Comparison of ENCODE assay signal across 23 cellular contexts in genomic region chr12:52832451-52832850, GRCh38. TPM values are rescaled to one million over a fixed set of nuclear protein-coding genes. Genes with fewer than 3 reads are reported as not detected.
DNase-seq lines count a peak whose midpoint lies in the region; ATAC-seq and TF ChIP-seq lines count a peak whose summit lies in the region.
"Had no signal": no experiment of that assay in that cellular context is flagged by ENCODE, and none has a peak within 500 bp of the region (broad histone marks: within the 10 kb centered on the region; RNA-seq: fewer than 3 reads in every experiment).

No MANE protein-coding gene starts in this region.

- H3K27me3 Mint-ChIP-seq in Caco-2 (ENCODE audit: insufficient read depth, unreplicated experiment) (no peaks in the 10 kb centered on the region), mesothelial cell of epicardium (ENCODE audit: low read depth) (peaks cover 22% of the 10 kb centered on the region)
- H3K27me3 Mint-ChIP-seq: CD4-positive, alpha-beta T cell had no signal

- no peak overlapping the region for H2BK12ac ChIP-seq in trophoblast cell (ENCODE audit: low read length)

- no peak overlapping the region for H3K23ac ChIP-seq in trophoblast cell (ENCODE audit: low read length)

- ATAC-seq in stimulated activated effector memory CD8-positive, alpha-beta T cell treated with anti-CD3 and anti-CD28 coated beads, Interleukin-12 subunit alpha, Interleukin-12 subunit beta, amount 100 ng/mL, for 72 hours: no peak
- ATAC-seq: A549 had no signal

- H2BK120ac ChIP-seq in trophoblast cell (ENCODE audit: insufficient read depth, low read length, poor library complexity): no peak overlapping the region

- H3K27ac ChIP-seq in trophoblast cell (ENCODE audit: low read depth, low read length): no peak overlapping the region
- H3K27ac ChIP-seq: A549; BLaER1 treated with 17β-estradiol and CSF1 and Interleukin-3, amounts not matched to agents 10 nM and 100 nM had no signal

- WGBS in trophoblast cell (ENCODE audit: extremely low coverage, insufficient coverage, insufficient read length): no CpG with 5 or more reads among the region's 3 CpGs

- in situ Hi-C loops in HAP-1 (cut with MboI; ENCODE audit: low sequenced_read_pairs) (no loop called here), G401 (cut with HindIII; ENCODE audit: low sequenced_read_pairs) (no loop called here)

- no peak overlapping the region for H2AFZ ChIP-seq in trophoblast cell (ENCODE audit: insufficient read depth, low read length, poor library complexity)

- H3K4me1 Mint-ChIP-seq in Caco-2 (ENCODE audit: low read depth, unreplicated experiment) (peaks cover 20% of the 10 kb centered on the region), mesothelial cell of epicardium (peaks cover 6% of the 10 kb centered on the region)
- H3K4me1 Mint-ChIP-seq in stimulated activated effector memory CD8-positive, alpha-beta T cell treated with anti-CD3 and anti-CD28 coated beads, Interleukin-12 subunit alpha, Interleukin-12 subunit beta, amount 100 ng/mL, for 72 hours: peaks cover 35% of the 10 kb centered on the region

- H3K4me3 Mint-ChIP-seq in Caco-2 (ENCODE audit: unreplicated experiment): no peak overlapping the region
- no peak overlapping the region for H3K4me3 Mint-ChIP-seq in stimulated activated effector memory CD8-positive, alpha-beta T cell treated with anti-CD3 and anti-CD28 coated beads, Interleukin-12 subunit alpha, Interleukin-12 subunit beta, amount 100 ng/mL, for 72 hours
- H3K4me3 Mint-ChIP-seq in mesothelial cell of epicardium: no peak overlapping the region
- H3K4me3 Mint-ChIP-seq: CD14-positive monocyte; CD4-positive, alpha-beta T cell; CD8-positive, alpha-beta memory T cell had no signal

- no peak overlapping the region for H3K4ac ChIP-seq in trophoblast cell (ENCODE audit: low read depth, low read length)

- no peaks in the 10 kb centered on the region for H3K79me2 ChIP-seq in trophoblast cell (ENCODE audit: control insufficient read depth, insufficient read depth, low read length, poor library complexity)

- no peak overlapping the region for H3K18ac ChIP-seq in trophoblast cell (ENCODE audit: low read length)

- H3K36me3 Mint-ChIP-seq in Caco-2 (ENCODE audit: insufficient read depth, unreplicated experiment) (no peaks in the 10 kb centered on the region), mesothelial cell of epicardium (no peaks in the 10 kb centered on the region)
- peaks cover 6% of the 10 kb centered on the region for H3K36me3 Mint-ChIP-seq in stimulated activated effector memory CD8-positive, alpha-beta T cell treated with anti-CD3 and anti-CD28 coated beads, Interleukin-12 subunit alpha, Interleukin-12 subunit beta, amount 100 ng/mL, for 72 hours
- H3K36me3 Mint-ChIP-seq: CD14-positive monocyte; CD8-positive, alpha-beta memory T cell had no signal

- H3K9me3 ChIP-seq in Caco-2 (no peaks in the 10 kb centered on the region), adipocyte (ENCODE audit: control insufficient read depth, low read length) (no peaks in the 10 kb centered on the region), trophoblast cell (ENCODE audit: insufficient read depth, low read depth, low read length) (peaks cover 4% of the 10 kb centered on the region), HAP-1 (no peaks in the 10 kb centered on the region)
- H3K9me3 ChIP-seq: A549; BE2C; BLaER1 treated with 17β-estradiol and CSF1 and Interleukin-3, amounts not matched to agents 10 nM and 100 nM had no signal

- no peak overlapping the region for H3K4me3 ChIP-seq in Caco-2 (ENCODE audit: low read depth, low read length)
- no peak overlapping the region for H3K4me3 ChIP-seq in adipocyte (ENCODE audit: low read length)
- no peak overlapping the region for H3K4me3 ChIP-seq in trophoblast cell (ENCODE audit: low read depth, low read length)
- no peak overlapping the region for H3K4me3 ChIP-seq in HAP-1
- H3K4me3 ChIP-seq: A549; BLaER1 treated with 17β-estradiol and CSF1 and Interleukin-3, amounts not matched to agents 10 nM and 100 nM had no signal

- intact Hi-C loops in Caco-2 (cut with micrococcal nuclease; ENCODE audit: unreplicated experiment): no loop called here

- H3K9ac ChIP-seq in adipocyte (ENCODE audit: low read length) (peak overlapping the region; percentile 1), trophoblast cell (ENCODE audit: low read length) (no peak overlapping the region)
- H3K9ac ChIP-seq: BLaER1 treated with 17β-estradiol and CSF1 and Interleukin-3, amounts not matched to agents 10 nM and 100 nM had no signal

- H3K27ac Mint-ChIP-seq in Caco-2 (ENCODE audit: unreplicated experiment) (peak overlapping the region; percentile 54), mesothelial cell of epicardium (no peak overlapping the region)
- peak overlapping the region; percentile 91 for H3K27ac Mint-ChIP-seq in stimulated activated effector memory CD8-positive, alpha-beta T cell treated with anti-CD3 and anti-CD28 coated beads, Interleukin-12 subunit alpha, Interleukin-12 subunit beta, amount 100 ng/mL, for 72 hours
- H3K27ac Mint-ChIP-seq: CD14-positive monocyte; CD4-positive, alpha-beta T cell; CD8-positive, alpha-beta memory T cell had no signal

- no TSS peak for BruUV-seq in Caco-2 (replicated peaks; lab: Mats Ljungman, UMichigan)

- H3K4me1 ChIP-seq in Caco-2 (peaks cover 22% of the 10 kb centered on the region), adipocyte (ENCODE audit: control insufficient read depth, insufficient read depth, low read length) (peaks cover 61% of the 10 kb centered on the region), trophoblast cell (ENCODE audit: control insufficient read depth in 1 of 2, insufficient read depth in 2 of 2, low read length in 2 of 2) (peaks cover 3 to 4% of the 10 kb centered on the region in 2 experiments), HAP-1 (no peaks in the 10 kb centered on the region)
- H3K4me1 ChIP-seq: BE2C had no signal

- no peaks in the 10 kb centered on the region for H3K79me1 ChIP-seq in trophoblast cell (ENCODE audit: low read length)

- TF ChIP-seq CTCF in Caco-2 (IDR thresholded peaks at IDR 0.05; ENCODE audit: insufficient read depth in 1 of 2, low read depth in 1 of 2, low read length in 1 of 2, severe bottlenecking in 1 of 2, unreplicated experiment in 1 of 2) (no peak), mesothelial cell of epicardium (IDR thresholded peaks at IDR 0.05; ENCODE audit: unreplicated experiment) (no peak)

- H3K27me3 ChIP-seq in Caco-2 (replicated peaks; ENCODE audit: control insufficient read depth, insufficient read depth, low read length) (no peaks in the 10 kb centered on the region), adipocyte (replicated peaks; ENCODE audit: control insufficient read depth, insufficient read depth, low read length) (no peaks in the 10 kb centered on the region), trophoblast cell (ENCODE audit: insufficient read depth, low read length) (no peaks in the 10 kb centered on the region), HAP-1 (ENCODE audit: low read depth) (peaks cover 8% of the 10 kb centered on the region)
- H3K27me3 ChIP-seq: BLaER1 treated with 17β-estradiol and CSF1 and Interleukin-3, amounts not matched to agents 10 nM and 100 nM had no signal

- H2AK5ac ChIP-seq in trophoblast cell (ENCODE audit: low read length): no peak overlapping the region

- POLR2A ChIA-PET in Caco-2 (lab: Charles Lee): no interaction called here

- H3K4me2 ChIP-seq in trophoblast cell (ENCODE audit: low read length): no peak overlapping the region
- H3K4me2 ChIP-seq: A549 had no signal

- no peaks in the 10 kb centered on the region for H3K36me3 ChIP-seq in Caco-2 (ENCODE audit: control insufficient read depth, insufficient read depth, low read length)
- H3K36me3 ChIP-seq in adipocyte (ENCODE audit: control insufficient read depth, insufficient read depth, low read length, severe bottlenecking): no peaks in the 10 kb centered on the region
- no peaks in the 10 kb centered on the region for H3K36me3 ChIP-seq in trophoblast cell (ENCODE audit: control insufficient read depth in 1 of 2, insufficient read depth in 2 of 2, low read length in 2 of 2)
- no peaks in the 10 kb centered on the region for H3K36me3 ChIP-seq in HAP-1 (replicated peaks)
- H3K36me3 ChIP-seq: BE2C; BLaER1 treated with 17β-estradiol and CSF1 and Interleukin-3, amounts not matched to agents 10 nM and 100 nM had no signal

- no peak overlapping the region for H4K12ac ChIP-seq in trophoblast cell (ENCODE audit: low read depth, low read length)

- H3K14ac ChIP-seq in trophoblast cell (ENCODE audit: low read length): no peak overlapping the region

- CTCF ChIA-PET in Caco-2 (lab: Charles Lee): no interaction called here

- H4K8ac ChIP-seq in trophoblast cell (ENCODE audit: low read depth, low read length): no peak overlapping the region

- H2BK5ac ChIP-seq in trophoblast cell (ENCODE audit: low read depth, low read length, poor library complexity): no peak overlapping the region

- DNase-seq in Caco-2 (no peak), adipocyte (ENCODE audit: low read depth) (no peak), trophoblast cell (peak; percentile 25 to 58), mesothelial cell of epicardium (ENCODE audit: low spot score in 2 of 2, unreplicated experiment in 2 of 2) (no peak), HAP-1 (ENCODE audit: low spot score in 2 of 2) (no peak), NCI-H2029 (lab: John Stamatoyannopoulos, UW) (no peak), G401 (ENCODE audit: low spot score) (no peak)
- no peak for DNase-seq in stimulated activated effector memory CD8-positive, alpha-beta T cell treated with anti-CD3 and anti-CD28 coated beads, Interleukin-12 subunit alpha, Interleukin-12 subunit beta, amount 100 ng/mL, for 72 hours (ENCODE audit: low spot score in 2 of 2)
- DNase-seq: 8988T; ACHN; AML-193; BE2C; Calu3; CD4-positive, alpha-beta T cell; CD8-positive, alpha-beta memory T cell; DMS53; DMS79 treated with DMSO at 0.1 percent for 48 hours; GOT3; HCEC 1CT had no signal

- H3K9me3 Mint-ChIP-seq in Caco-2 (ENCODE audit: unreplicated experiment): no peaks in the 10 kb centered on the region
- H3K9me3 Mint-ChIP-seq in stimulated activated effector memory CD8-positive, alpha-beta T cell treated with anti-CD3 and anti-CD28 coated beads, Interleukin-12 subunit alpha, Interleukin-12 subunit beta, amount 100 ng/mL, for 72 hours: no peaks in the 10 kb centered on the region
- no peaks in the 10 kb centered on the region for H3K9me3 Mint-ChIP-seq in mesothelial cell of epicardium
- H3K9me3 Mint-ChIP-seq: CD14-positive monocyte; CD4-positive, alpha-beta T cell; CD8-positive, alpha-beta memory T cell had no signal

- no peak overlapping the region for H4K91ac ChIP-seq in trophoblast cell (ENCODE audit: low read depth, low read length)

RNA-seq across cellular contexts. Expression of gene KRT79, which starts 1.7 kb away (rescaled TPM):
- total RNA-seq in Caco-2 (2022) (not detected in 2 replicates), mesothelial cell of epicardium (not detected in 3 replicates)
- polyA plus RNA-seq in trophoblast cell (2013): not detected in 2 replicates
- total RNA-seq in G401 (2014; rRNA removed; shearing (Covaris generic)): not detected in 2 replicates
- total RNA-seq: Calu3; CD4-positive, alpha-beta T cell; CD8-positive, alpha-beta memory T cell had no signal
- polyA plus RNA-seq: CD14-positive monocyte; CD8-positive, alpha-beta memory T cell had no signal

RNA-seq across cellular contexts. Expression of gene KRT78, which starts 16.3 kb away (rescaled TPM):
- total RNA-seq in Caco-2 (2022) (not detected in 2 replicates), mesothelial cell of epicardium (not detected in 3 replicates)
- polyA plus RNA-seq in trophoblast cell (2013): 0.10 TPM in 1 of 2 replicates, not detected in the other
- 0.61 TPM in 1 of 2 replicates, not detected in the other for total RNA-seq in G401 (2014; rRNA removed; shearing (Covaris generic))
- total RNA-seq: CD4-positive, alpha-beta T cell; CD8-positive, alpha-beta memory T cell; Daoy had no signal
- polyA plus RNA-seq: CD14-positive monocyte; CD8-positive, alpha-beta memory T cell had no signal

RNA-seq across cellular contexts. Expression of gene KRT4, which starts 18.5 kb away (rescaled TPM):
- total RNA-seq in Caco-2 (2022) (3.4 and 5.2 TPM in 2 replicates), mesothelial cell of epicardium (1.00 to 1.4 TPM (median 1.3 TPM) in 3 replicates)
- not detected in 2 replicates for polyA plus RNA-seq in trophoblast cell (2013)
- not detected in 2 replicates for total RNA-seq in G401 (2014; rRNA removed; shearing (Covaris generic))
- total RNA-seq: Calu3; CD4-positive, alpha-beta T cell; CD8-positive, alpha-beta memory T cell; Daoy had no signal
- polyA plus RNA-seq: CD14-positive monocyte; CD8-positive, alpha-beta memory T cell had no signal

RNA-seq across cellular contexts. Expression of gene KRT3, which starts 36.5 kb away (rescaled TPM):
- total RNA-seq in Caco-2 (2022) (not detected in 2 replicates), mesothelial cell of epicardium (0.50 to 0.78 TPM (median 0.75 TPM) in 3 replicates)
- not detected in 2 replicates for polyA plus RNA-seq in trophoblast cell (2013)
- not detected in 2 replicates for total RNA-seq in G401 (2014; rRNA removed; shearing (Covaris generic))
- total RNA-seq: Calu3; CD4-positive, alpha-beta T cell; CD8-positive, alpha-beta memory T cell; Daoy had no signal
- polyA plus RNA-seq: CD14-positive monocyte; CD8-positive, alpha-beta memory T cell had no signal

RNA-seq across cellular contexts. Expression of gene KRT76, which starts 55.3 kb away (rescaled TPM):
- not detected in 2 replicates for total RNA-seq in Caco-2 (2022)
- polyA plus RNA-seq in trophoblast cell (2013): not detected in 2 replicates
- total RNA-seq in mesothelial cell of epicardium: not detected in 3 replicates
- not detected in 2 replicates for total RNA-seq in G401 (2014; rRNA removed; shearing (Covaris generic))
- total RNA-seq: Calu3; CD4-positive, alpha-beta T cell; CD8-positive, alpha-beta memory T cell; Daoy had no signal
- polyA plus RNA-seq: A549; CD14-positive monocyte; CD8-positive, alpha-beta memory T cell had no signal

Comparison
In these comparisons a context has a peak if more than half of its experiments do, and no peak if none do; other contexts are left out.
1. DNase-seq: peak in trophoblast cell (2 of 2); none in Caco-2 (0 of 2), adipocyte (single experiment), stimulated activated effector memory CD8-positive, alpha-beta T cell treated with anti-CD3 and anti-CD28 coated beads, Interleukin-12 subunit alpha, Interleukin-12 subunit beta, amount 100 ng/mL, for 72 hours (0 of 2), mesothelial cell of epicardium (0 of 2), HAP-1 (0 of 2), NCI-H2029 (single experiment) and G401 (single experiment).